8 cellular contexts compared by ENCODE assay signal in genomic region chr10:6409982-6410694, GRCh38.
DNase-seq lines count a peak whose midpoint lies in the region; ATAC-seq, FAIRE-seq and TF ChIP-seq lines count a peak whose summit lies in the region.

No MANE protein-coding gene starts in this region.

- intact Hi-C loops in CD8-positive, alpha-beta T cell (cut with DNase I, micrococcal nuclease) = loop anchor here (5.0 to 10.0 kb wide), 7 partner anchors 65 to 1005 kb away; partner anchors contain the start of genes FBH1 (in 1 of the 2) and SFMBT2 (in 1 of the 2)
- intact Hi-C loops in prostate gland (cut with DNase I) = no loop called here

- H2AK5ac ChIP-seq in H1 (ENCODE audit: low read depth, low read length) = no peak overlapping the region

- no peak overlapping the region for H2BK12ac ChIP-seq in H1 (ENCODE audit: low read depth, low read length)

- peak overlapping the region; percentile 42 for H3K27ac ChIP-seq in CD8-positive, alpha-beta T cell (ENCODE audit: low read depth, low read length)
- H3K27ac ChIP-seq in H1 (ENCODE audit: low read depth, low read length) (no peak overlapping the region), prostate gland (peak overlapping the region in 1 of 2 donors; percentile 25)

- H3K79me1 ChIP-seq in H1 (ENCODE audit: low read depth, low read length) = no peaks in the 10 kb centered on the region

- peak; percentile 93 for ATAC-seq in CD8-positive, alpha-beta T cell
- ATAC-seq in T-cell (replicated peaks in 1 of 4) = peak; percentile 94 to 97 (median 96)
- ATAC-seq in naive thymus-derived CD8-positive, alpha-beta T cell = peak; percentile 92 to 97
- ATAC-seq in HG03159 (IDR thresholded peaks at IDR 0.05; ENCODE audit: unreplicated experiment) = no peak

- POLR2A ChIA-PET in CD8-positive, alpha-beta T cell (lab: Charles Lee) = interaction anchor here (0.6 to 2.3 kb wide), 14 partner anchors 11 to 359 kb away, joined by 3 to 19 read pairs (median 4); partner anchors contain the start of gene PFKFB3
- POLR2A ChIA-PET in T-cell (lab: Charles Lee) = interaction anchor here (0.5 to 1.0 kb wide), 9 partner anchors 57 to 1595 kb away, joined by 3 to 5 read pairs (median 3); partner anchors contain the start of gene PFKFB3 (in 1 of the 2)
- POLR2A ChIA-PET in H1 (lab: Charles Lee; ENCODE audit: partially characterized antibody) = no interaction called here
- POLR2A ChIA-PET in naive thymus-derived CD8-positive, alpha-beta T cell (lab: Charles Lee) = interaction anchor here (0.6 to 2.8 kb wide), 7 partner anchors 9 to 725 kb away, joined by 3 to 19 read pairs (median 5); partner anchors contain the start of genes PFKFB3 and TASOR2

- no peaks in the 10 kb centered on the region for H4K20me1 ChIP-seq in H1 (replicated peaks in 1 of 2; ENCODE audit: control insufficient read depth in 1 of 2, insufficient read depth in 2 of 2, low read length in 2 of 2)

- H2BK20ac ChIP-seq in H1 (ENCODE audit: low read length) = no peak overlapping the region

- CTCF ChIA-PET in CD8-positive, alpha-beta T cell (lab: Charles Lee) = interaction anchor here (0.7 to 3.4 kb wide), 19 partner anchors 9 to 739 kb away, joined by 3 to 27 read pairs (median 4); partner anchors contain the start of gene PFKFB3
- CTCF ChIA-PET in T-cell (lab: Charles Lee) (interaction anchor here in 1 of 2 donors (0.5 to 3.0 kb wide), 25 partner anchors 9 to 1186 kb away, joined by 3 to 24 read pairs (median 4); partner anchors contain the start of gene PFKFB3), H1 (lab: Charles Lee; ENCODE audit: partially characterized antibody) (interaction anchor here (0.7 to 3.8 kb wide), 11 partner anchors 8 to 268 kb away, joined by 3 to 15 read pairs (median 4); partner anchors contain the start of gene PFKFB3)

- no peaks in the 10 kb centered on the region for H3K36me3 ChIP-seq in CD8-positive, alpha-beta T cell (ENCODE audit: insufficient read depth, low read length)
- H3K36me3 ChIP-seq in H1 (ENCODE audit: control insufficient read depth in 2 of 4, insufficient read depth in 4 of 4, low read length in 3 of 4) (no peaks in the 10 kb centered on the region), prostate gland (no peaks in the 10 kb centered on the region)

- no peaks in the 10 kb centered on the region for H3K27me3 ChIP-seq in CD8-positive, alpha-beta T cell (ENCODE audit: insufficient read depth, low read length)
- no peaks in the 10 kb centered on the region for H3K27me3 ChIP-seq in H1 (replicated peaks in 1 of 4; ENCODE audit: control insufficient read depth in 3 of 4, extremely low read depth in 1 of 4, insufficient read depth in 3 of 4, low read length in 3 of 4)
- no peaks in the 10 kb centered on the region for H3K27me3 ChIP-seq in prostate gland (replicated peaks; ENCODE audit: insufficient read depth)

- H3K4ac ChIP-seq in H1 (replicated peaks; ENCODE audit: insufficient read length, low read depth, low read length) = no peak overlapping the region

- no peak overlapping the region for H3K56ac ChIP-seq in H1 (replicated peaks; ENCODE audit: insufficient read length, low read depth, low read length)

- H3K9ac ChIP-seq in H1 (replicated peaks in 1 of 4; ENCODE audit: extremely low read depth in 1 of 4, low read depth in 3 of 4, low read length in 3 of 4) = no peak overlapping the region

- H3K27me3 Mint-ChIP-seq in CD8-positive, alpha-beta T cell (ENCODE audit: low read depth) = no peaks in the 10 kb centered on the region
- H3K27me3 Mint-ChIP-seq in T-cell = no peaks in the 10 kb centered on the region
- no peaks in the 10 kb centered on the region for H3K27me3 Mint-ChIP-seq in naive thymus-derived CD8-positive, alpha-beta T cell

- TF ChIP-seq POLR2A in H1 (IDR thresholded peaks at IDR 0.05; ENCODE audit: control extremely low read depth in 1 of 2, low read depth in 2 of 2, low read length in 2 of 2) (no peak), prostate gland (IDR thresholded peaks at IDR 0.05) (no peak)

- H3K4me3 ChIP-seq in CD8-positive, alpha-beta T cell (ENCODE audit: low read depth, low read length) = no peak overlapping the region
- H3K4me3 ChIP-seq in H1 (ENCODE audit: extremely low read depth in 1 of 4, insufficient read depth in 2 of 4, low read depth in 3 of 4, low read length in 4 of 4) (no peak overlapping the region), prostate gland (no peak overlapping the region)

- no peaks in the 10 kb centered on the region for H3K9me3 Mint-ChIP-seq in CD8-positive, alpha-beta T cell
- H3K9me3 Mint-ChIP-seq in T-cell = no peaks in the 10 kb centered on the region
- H3K9me3 Mint-ChIP-seq in naive thymus-derived CD8-positive, alpha-beta T cell = no peaks in the 10 kb centered on the region

- H3K14ac ChIP-seq in H1 (ENCODE audit: insufficient read length) = no peak overlapping the region

- H2BK120ac ChIP-seq in H1 (replicated peaks; ENCODE audit: low read depth, low read length) = no peak overlapping the region

- H3K23ac ChIP-seq in H1 (ENCODE audit: insufficient read length) = no peak overlapping the region

- peak overlapping the region; percentile 95 for H3K27ac Mint-ChIP-seq in CD8-positive, alpha-beta T cell
- peak overlapping the region; percentile 90 to 98 for H3K27ac Mint-ChIP-seq in T-cell
- peak overlapping the region; percentile 84 to 94 (median 91) for H3K27ac Mint-ChIP-seq in naive thymus-derived CD8-positive, alpha-beta T cell

- DNase-seq in CD8-positive, alpha-beta T cell = peak in 6 of 7 experiments; percentile 15 to 64 (median 41)
- DNase-seq in T-cell (peak in 33 of 34 experiments; percentile 16 to 72 (median 54)), H1 (ENCODE audit: low read depth in 1 of 2, low spot score in 2 of 2) (no peak), prostate gland (ENCODE audit: low spot score) (no peak), NCI-H2107 (lab: John Stamatoyannopoulos, UW) (no peak), DMS153 (lab: John Stamatoyannopoulos, UW) (no peak)
- DNase-seq in naive thymus-derived CD8-positive, alpha-beta T cell = peak in 8 of 10 donors; percentile 9 to 78 (median 46)

- no peak for TF ChIP-seq CTCF in CD8-positive, alpha-beta T cell (IDR thresholded peaks at IDR 0.05)
- no peak for TF ChIP-seq CTCF in H1 (IDR thresholded peaks at IDR 0.05; ENCODE audit: control extremely low read depth in 1 of 3, insufficient read depth in 1 of 3, low read depth in 1 of 3, low read length in 3 of 3)
- TF ChIP-seq CTCF in prostate gland (IDR thresholded peaks at IDR 0.05) = no peak

- no peaks in the 10 kb centered on the region for H3K36me3 Mint-ChIP-seq in CD8-positive, alpha-beta T cell
- peaks cover 3% of the 10 kb centered on the region for H3K36me3 Mint-ChIP-seq in T-cell
- H3K36me3 Mint-ChIP-seq in naive thymus-derived CD8-positive, alpha-beta T cell = no peaks in the 10 kb centered on the region

- peaks cover 3% of the 10 kb centered on the region; the same call in 1 of the 2 replicates for H3K23me2 ChIP-seq in H1 (ENCODE audit: low read depth, low read length)

- WGBS in H1 (ENCODE audit: extremely low coverage in 1 of 2, insufficient coverage in 1 of 2, insufficient read length in 1 of 2, insufficient replicate concordance in 2 of 2, low coverage in 1 of 2, low lambda C conversion rate in 2 of 2, missing lambda C conversion rate in 1 of 2), 2 experiments = 79% methylated on average over 2 of the region's 2 CpGs; no CpG with 5 or more reads in 1 of the 2 experiments
- 51% methylated on average over 2 of the region's 2 CpGs for WGBS in prostate gland

- no peak for TF ChIP-seq EP300 in H1 (IDR thresholded peaks at IDR 0.05; ENCODE audit: borderline replicate concordance in 1 of 2, low read depth in 2 of 2, low read length in 2 of 2)

- TF ChIP-seq RAD21 in H1 (IDR thresholded peaks at IDR 0.05 in 1 of 2, conservative IDR thresholded peaks at IDR 0.05 in 1 of 2; ENCODE audit: low read depth in 2 of 2, low read length in 2 of 2) = no peak

- no peak overlapping the region for H2AFZ ChIP-seq in H1 (ENCODE audit: low read length)

- no peak overlapping the region for H4K8ac ChIP-seq in H1 (ENCODE audit: extremely low read depth, insufficient read depth, low read length)

- H2BK5ac ChIP-seq in H1 (ENCODE audit: low read depth, low read length) = no peak overlapping the region

- no peak overlapping the region for H3K18ac ChIP-seq in H1 (ENCODE audit: extremely low read depth, low read length)

- H3K4me3 Mint-ChIP-seq in CD8-positive, alpha-beta T cell = peak overlapping the region; percentile 43
- H3K4me3 Mint-ChIP-seq in T-cell = peak overlapping the region; percentile 64 to 75 (median 65)
- peak overlapping the region; percentile 13 to 74 (median 54) for H3K4me3 Mint-ChIP-seq in naive thymus-derived CD8-positive, alpha-beta T cell

- no peak overlapping the region for H4K91ac ChIP-seq in H1 (replicated peaks; ENCODE audit: insufficient read length, low read length)

- H3K9me3 ChIP-seq in CD8-positive, alpha-beta T cell (ENCODE audit: low read length) = no peaks in the 10 kb centered on the region
- H3K9me3 ChIP-seq in H1 (ENCODE audit: insufficient read depth in 2 of 2, low read depth in 1 of 2, low read length in 1 of 2) (no peaks in the 10 kb centered on the region), prostate gland (no peaks in the 10 kb centered on the region)

- H4K5ac ChIP-seq in H1 (ENCODE audit: insufficient read length, low read depth, low read length) = no peak overlapping the region

- H3K4me1 ChIP-seq in CD8-positive, alpha-beta T cell (ENCODE audit: insufficient read depth, low read length) = peaks cover 17% of the 10 kb centered on the region
- H3K4me1 ChIP-seq in H1 (replicated peaks in 1 of 4; ENCODE audit: control insufficient read depth in 3 of 4, insufficient read depth in 4 of 4, low read length in 3 of 4) = peaks cover 0 to 3% (median 0%) of the 10 kb centered on the region in 4 experiments; a peak in 1 of 7 replicates
- H3K4me1 ChIP-seq in prostate gland (replicated peaks) = no peaks in the 10 kb centered on the region

- peaks cover 38% of the 10 kb centered on the region for H3K4me1 Mint-ChIP-seq in CD8-positive, alpha-beta T cell (ENCODE audit: low read depth)
- H3K4me1 Mint-ChIP-seq in T-cell = peaks cover 36 to 49% (median 48%) of the 10 kb centered on the region in 3 donors
- H3K4me1 Mint-ChIP-seq in naive thymus-derived CD8-positive, alpha-beta T cell = peaks cover 15 to 39% (median 29%) of the 10 kb centered on the region in 4 donors

- no peak overlapping the region for H3K4me2 ChIP-seq in H1 (ENCODE audit: insufficient read depth in 1 of 2, low read depth in 2 of 2, low read length in 2 of 2)

- no peaks in the 10 kb centered on the region; a peak in 1 of 4 replicates for H3K79me2 ChIP-seq in H1 (ENCODE audit: control insufficient read depth in 1 of 2, insufficient read depth in 2 of 2, low read length in 2 of 2)

- FAIRE-seq in H1 (lab: Jason Lieb, UNC) = peak; percentile 28

- H2BK15ac ChIP-seq in H1 (ENCODE audit: low read length) = no peak overlapping the region

TF ChIP-seq in H1, 55 proteins besides CTCF, POLR2A, EP300 and RAD21 (continues in another document):
- TF ChIP-seq CHD2 (IDR thresholded peaks at IDR 0.05; ENCODE audit: low read length) (no peak), HDAC2 (IDR thresholded peaks at IDR 0.05; ENCODE audit: borderline replicate concordance in 1 of 2, low read depth in 2 of 2, low read length in 2 of 2) (no peak), E2F6 (IDR thresholded peaks at IDR 0.05) (no peak)

Comparison
In these comparisons a context has a peak if more than half of its experiments do, and no peak if none do; other contexts are left out.
1. DNase-seq: peak in CD8-positive, alpha-beta T cell (6 of 7), T-cell (33 of 34) and naive thymus-derived CD8-positive, alpha-beta T cell (8 of 10); none in H1 (0 of 2), prostate gland (single experiment), NCI-H2107 (single experiment) and DMS153 (single experiment).
2. Peak in every context shown above with its lines, with median percentiles within 50 percentile points of each other: H3K27ac Mint-ChIP-seq and H3K4me3 Mint-ChIP-seq.